Comparison of ENCODE assay signal across 10 cellular contexts in genomic region chr6:53615633-53616449, GRCh38. TPM values are rescaled to one million over a fixed set of nuclear protein-coding genes. Genes with fewer than 3 reads are reported as not detected.
DNase-seq lines count a peak whose midpoint lies in the region; ATAC-seq, FAIRE-seq and TF ChIP-seq lines count a peak whose summit lies in the region.
"Had no signal": no experiment of that assay in that cellular context is flagged by ENCODE, and none has a peak within 500 bp of the region (broad histone marks: within the 10 kb centered on the region; RNA-seq: fewer than 3 reads in every experiment).

No MANE protein-coding gene starts in this region.

- 58% methylated on average over 8 of the region's 8 CpGs for WGBS in smooth muscle cell (ENCODE audit: low lambda C conversion rate)

- H3K27me3 ChIP-seq in smooth muscle cell (ENCODE audit: low read depth) = peaks cover 17% of the 10 kb centered on the region

- H3F3A ChIP-seq in smooth muscle cell (ENCODE audit: low read depth) = no peaks in the 10 kb centered on the region

- DNase-seq in DMS153 (lab: John Stamatoyannopoulos, UW) (peak; percentile 47), DMS153 treated with DMSO at 0.1 percent for 48 hours (lab: John Stamatoyannopoulos, UW; ENCODE audit: unreplicated experiment) (no peak), RCC 7860 (ENCODE audit: low spot score) (peak; percentile 92), fibroblast of pulmonary artery (ENCODE audit: low read depth) (peak; percentile 48), smooth muscle cell (lab: John Stamatoyannopoulos, UW; ENCODE audit: unreplicated experiment) (no peak), NCI-H82 treated with DMSO at 0.1 percent for 48 hours (lab: John Stamatoyannopoulos, UW; ENCODE audit: unreplicated experiment) (no peak)
- DNase-seq: 8988T had no signal

- H3K36me3 ChIP-seq in smooth muscle cell (ENCODE audit: low read depth) = no peaks in the 10 kb centered on the region

- H3K4me3 ChIP-seq in fibroblast of pulmonary artery (replicated peaks; ENCODE audit: low read depth, low read length) = no peak overlapping the region
- H3K4me3 ChIP-seq in smooth muscle cell = peak overlapping the region; percentile 22

- no peaks in the 10 kb centered on the region for H3K79me2 ChIP-seq in smooth muscle cell (ENCODE audit: low read depth)

- H3K9ac ChIP-seq in smooth muscle cell (ENCODE audit: low read depth) = peak overlapping the region; percentile 27

- H3K9me3 ChIP-seq in smooth muscle cell (replicated peaks; ENCODE audit: low read depth) = no peaks in the 10 kb centered on the region

- H2AFZ ChIP-seq in smooth muscle cell (ENCODE audit: low read depth) = no peak overlapping the region

- peak overlapping the region; percentile 72 for H3K27ac ChIP-seq in smooth muscle cell (ENCODE audit: low read depth)

- TF ChIP-seq CTCF in fibroblast of pulmonary artery (IDR thresholded peaks at IDR 0.05; ENCODE audit: low read length, missing control alignments) (no peak), smooth muscle cell (IDR thresholded peaks at IDR 0.05; ENCODE audit: borderline replicate concordance, insufficient read depth, poor library complexity, severe bottlenecking) (no peak)

- peak; percentile 88 for FAIRE-seq in RCC 7860 (lab: Jason Lieb, UNC)
- FAIRE-seq: GM12892 had no signal

- no peaks in the 10 kb centered on the region for H3K4me1 ChIP-seq in smooth muscle cell (ENCODE audit: low read depth)

- no peaks in the 10 kb centered on the region for H4K20me1 ChIP-seq in smooth muscle cell (ENCODE audit: low read depth)

- no peak for ATAC-seq in GM21423 (IDR thresholded peaks at IDR 0.05; ENCODE audit: unreplicated experiment)
- no peak for ATAC-seq in GM18873 (IDR thresholded peaks at IDR 0.05; ENCODE audit: low FRiP score, unreplicated experiment)

- no peak overlapping the region for H3K4me2 ChIP-seq in smooth muscle cell

RNA-seq across cellular contexts. Expression of gene KLHL31, which starts 49.7 kb away (rescaled TPM):
- total RNA-seq in smooth muscle cell = 1.1 and 1.3 TPM in 2 replicates
- 0.21 and 1.0 TPM in 2 replicates for polyA plus RNA-seq in smooth muscle cell

Comparison
In these comparisons a context has a peak if more than half of its experiments do, and no peak if none do; other contexts are left out.
1. DNase-seq: peak in DMS153 (single experiment), RCC 7860 (single experiment) and fibroblast of pulmonary artery (single experiment); none in DMS153 treated with DMSO at 0.1 percent for 48 hours (single experiment), smooth muscle cell (single experiment) and NCI-H82 treated with DMSO at 0.1 percent for 48 hours (single experiment).